ENCODE assay signal across 8 cellular contexts in the genomic region with DNA sequence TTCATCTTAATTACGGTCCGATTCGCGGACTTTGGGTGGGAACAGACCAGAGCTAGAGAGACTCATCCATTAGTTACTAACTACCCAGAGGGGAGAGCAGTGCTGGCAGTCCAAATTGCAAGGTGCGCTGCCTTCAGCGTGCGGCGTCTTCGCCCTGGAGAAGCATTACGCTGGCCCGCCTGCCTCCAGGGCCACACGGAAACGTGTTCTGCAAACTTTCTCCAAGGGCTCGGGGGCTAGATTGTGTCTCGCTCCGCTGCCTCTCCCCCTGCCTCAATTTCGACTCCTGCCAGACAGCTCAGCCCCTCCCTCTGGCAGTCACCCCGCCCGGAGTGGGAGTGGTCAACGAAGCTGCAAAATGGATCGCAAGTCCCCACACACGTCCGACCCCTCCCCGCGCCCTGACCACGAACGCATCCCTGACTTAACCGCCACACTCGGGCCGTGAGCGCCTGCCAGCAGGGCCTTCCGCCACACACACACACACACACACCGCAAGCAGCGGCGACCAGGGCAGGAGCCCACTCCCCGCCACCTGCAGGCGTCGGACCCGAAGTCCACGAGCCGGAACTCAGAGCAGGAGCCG. TPM values are rescaled to one million over a fixed set of nuclear protein-coding genes. Genes with fewer than 3 reads are reported as not detected.
A peak's percentile ranks its signal among the peaks of the same experiment; 100 is the strongest.
DNase-seq lines count a peak whose midpoint lies in the region; ATAC-seq and TF ChIP-seq lines count a peak whose summit lies in the region.

No MANE protein-coding gene starts in this region.

- H3K27me3 ChIP-seq in right cardiac atrium (ENCODE audit: control insufficient read depth, insufficient read depth), result no peaks in the 10 kb centered on the region
- H3K27me3 ChIP-seq in right atrium auricular region, result peaks cover 8 to 14% of the 10 kb centered on the region in 2 donors
- H3K27me3 ChIP-seq in lung (ENCODE audit: control insufficient read depth, insufficient read depth), result peaks cover 4% of the 10 kb centered on the region

- 2% methylated on average over 42 of the region's 42 CpGs for WGBS in right cardiac atrium
- 0 to 33% methylated on average over 27 to 42 of the region's 42 CpGs for WGBS in lung, 2 donors

- H3K27me3 Mint-ChIP-seq in activated T-cell treated with anti-CD3 and anti-CD28 coated beads, Interleukin-2, amount 50 U/mL, for 72 hours (ENCODE audit: low read depth), result peaks cover 79% of the 10 kb centered on the region

- H3K4me3 ChIP-seq in right cardiac atrium (ENCODE audit: low read length) (peak overlapping the region; percentile 9), right atrium auricular region (peak overlapping the region in 1 of 2 donors; percentile 38), lung (no peak overlapping the region)

- H3K4me1 ChIP-seq in right cardiac atrium (ENCODE audit: control insufficient read depth, insufficient read depth, low read length) (no peaks in the 10 kb centered on the region), right atrium auricular region (peaks cover 0 to 17% of the 10 kb centered on the region in 2 donors), lung (ENCODE audit: control insufficient read depth in 2 of 2, insufficient read depth in 2 of 2, low read length in 2 of 2) (peaks cover 0 to 3% of the 10 kb centered on the region in 2 donors)

- DNase-seq in right cardiac atrium, result no peak
- DNase-seq in right atrium auricular region (ENCODE audit: low spot score), result no peak
- peak in 1 of 2 donors; percentile 3 for DNase-seq in activated T-cell treated with anti-CD3 and anti-CD28 coated beads, Interleukin-2, amount 50 U/mL, for 72 hours
- DNase-seq in lung (ENCODE audit: low spot score), result no peak
- DNase-seq in activated effector memory CD4-positive, alpha-beta T cell treated with Interleukin-2 at 50 U/mL for 16 hours, result no peak
- no peak for DNase-seq in NCI-H2029 (lab: John Stamatoyannopoulos, UW)
- no peak for DNase-seq in HuH-7.5 (ENCODE audit: low spot score)

- H3K36me3 ChIP-seq in right atrium auricular region, result no peaks in the 10 kb centered on the region
- no peaks in the 10 kb centered on the region for H3K36me3 ChIP-seq in lung (ENCODE audit: control insufficient read depth in 2 of 2, insufficient read depth in 2 of 2, low read length in 2 of 2)

- peak in 1 of 2 donors; percentile 40 for ATAC-seq in right cardiac atrium
- peak; percentile 23 to 41 for ATAC-seq in activated T-cell treated with anti-CD3 and anti-CD28 coated beads, Interleukin-2, amount 50 U/mL, for 72 hours (replicated peaks in 1 of 2)
- peak; percentile 32 for ATAC-seq in lung (ENCODE audit: insufficient read depth, low FRiP score)
- no peak for ATAC-seq in HG03139 (IDR thresholded peaks at IDR 0.05; ENCODE audit: unreplicated experiment)

- H3K4me1 Mint-ChIP-seq in activated T-cell treated with anti-CD3 and anti-CD28 coated beads, Interleukin-2, amount 50 U/mL, for 72 hours (ENCODE audit: low read depth), result peaks cover 9% of the 10 kb centered on the region

- H3K4me3 Mint-ChIP-seq in activated T-cell treated with anti-CD3 and anti-CD28 coated beads, Interleukin-2, amount 50 U/mL, for 72 hours, result peak overlapping the region; percentile 84 to 85

- no peak overlapping the region for H3K27ac Mint-ChIP-seq in activated T-cell treated with anti-CD3 and anti-CD28 coated beads, Interleukin-2, amount 50 U/mL, for 72 hours

- no peaks in the 10 kb centered on the region for H3K36me3 Mint-ChIP-seq in activated T-cell treated with anti-CD3 and anti-CD28 coated beads, Interleukin-2, amount 50 U/mL, for 72 hours (ENCODE audit: insufficient read depth in 2 of 2)

- no peaks in the 10 kb centered on the region for H3K9me3 Mint-ChIP-seq in activated T-cell treated with anti-CD3 and anti-CD28 coated beads, Interleukin-2, amount 50 U/mL, for 72 hours

- H3K27ac ChIP-seq in right cardiac atrium (ENCODE audit: low read length) (no peak overlapping the region), right atrium auricular region (no peak overlapping the region), lung (ENCODE audit: low read depth in 1 of 2, low read length in 1 of 2) (no peak overlapping the region)

- no peaks in the 10 kb centered on the region for H3K9me3 ChIP-seq in right cardiac atrium (ENCODE audit: control insufficient read depth, low read length)
- H3K9me3 ChIP-seq in right atrium auricular region, result no peaks in the 10 kb centered on the region
- H3K9me3 ChIP-seq in lung (ENCODE audit: control insufficient read depth in 2 of 2, insufficient read depth in 1 of 2, low read length in 1 of 2), result peaks cover 0 to 6% of the 10 kb centered on the region in 2 donors

- no peak for TF ChIP-seq CTCF in right atrium auricular region (IDR thresholded peaks at IDR 0.05)
- no peak for TF ChIP-seq CTCF in lung (IDR thresholded peaks at IDR 0.05; ENCODE audit: control extremely low read depth, extremely low read depth)

- intact Hi-C loops in right cardiac atrium (cut with DNase I), result no loop called here

RNA-seq across cellular contexts. Expression of a gene that starts 47.0 kb away (rescaled TPM):
- 1 to 10 TPM; 5.4 to 7.3 (median 5.5) TPM for total RNA-seq in right cardiac atrium
- 6.3 TPM for polyA plus RNA-seq in right cardiac atrium
- total RNA-seq in right atrium auricular region, result 1 to 10 TPM; 3.5 to 5.3 TPM
- total RNA-seq in activated T-cell treated with anti-CD3 and anti-CD28 coated beads, Interleukin-2, amount 50 U/mL, for 72 hours, result 10 to 100 TPM; 17.7 to 19.0 TPM
- 1 to 10 TPM; 7.4 to 9.5 TPM for total RNA-seq in lung
- 1 to 10 TPM; 4.7 to 9.8 TPM for polyA plus RNA-seq in lung
